ENCODE assay signal across 8 cellular contexts in the genomic region with DNA sequence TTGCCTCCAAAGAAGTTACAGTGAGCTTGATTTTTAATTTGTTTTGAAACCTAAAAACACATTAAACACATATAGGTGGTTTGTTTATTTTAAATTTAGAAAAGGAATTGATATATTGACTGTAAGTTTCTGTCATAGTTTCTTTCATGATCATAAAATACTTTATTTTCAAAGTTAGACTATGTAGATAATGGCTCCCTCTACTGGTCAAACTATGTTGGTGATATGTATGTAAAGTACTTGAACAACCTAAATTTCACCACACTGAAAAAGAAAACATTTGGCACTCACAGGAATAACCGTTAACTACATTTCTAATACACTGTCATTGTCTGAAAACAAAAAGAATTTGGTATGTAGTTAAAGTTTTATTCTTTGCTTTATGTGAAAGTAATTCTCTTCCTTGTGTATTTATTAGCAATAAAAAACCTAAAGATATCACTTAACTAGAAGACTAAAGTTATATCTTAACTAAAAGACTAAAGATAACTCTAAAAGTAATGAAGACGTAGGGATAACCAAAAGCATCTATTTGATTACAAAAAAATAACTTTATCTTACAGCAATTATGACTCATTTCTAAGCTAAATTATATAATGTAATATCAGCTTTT.
DNase-seq lines count a peak whose midpoint lies in the region; ATAC-seq and TF ChIP-seq lines count a peak whose summit lies in the region.

No MANE protein-coding gene starts in this region.

- DNase-seq in GM13976 (ENCODE audit: low spot score) (peak; percentile 20), HT1080 (ENCODE audit: low read depth) (peak; percentile 23), Peyer's patch (no peak), esophagus muscularis mucosa (ENCODE audit: extremely low spot score) (no peak), retina (peak; percentile 12), cerebellar nuclear complex (lab: John Stamatoyannopoulos, UW) (no peak)

- H3K36me3 ChIP-seq in Peyer's patch (no peaks in the 10 kb centered on the region), esophagus muscularis mucosa (no peaks in the 10 kb centered on the region)

- intact Hi-C loops in esophagus muscularis mucosa (cut with DNase I) = no loop called here

- H3K4me3 ChIP-seq in Peyer's patch = no peak overlapping the region
- H3K4me3 ChIP-seq in esophagus muscularis mucosa = no peak overlapping the region

- H3K9me3 ChIP-seq in Peyer's patch (no peaks in the 10 kb centered on the region), esophagus muscularis mucosa (no peaks in the 10 kb centered on the region)

- TF ChIP-seq CTCF in 22Rv1 (IDR thresholded peaks at IDR 0.05) = peak; percentile 81
- TF ChIP-seq CTCF in GM13976 (IDR thresholded peaks at IDR 0.05; ENCODE audit: borderline replicate concordance, control extremely low read depth, extremely low read depth, insufficient read depth, missing control alignments) = peak; percentile 43
- TF ChIP-seq CTCF in Peyer's patch (IDR thresholded peaks at IDR 0.05) = peak in 4 of 6 experiments; percentile 37 to 45 (median 40)
- TF ChIP-seq CTCF in esophagus muscularis mucosa (IDR thresholded peaks at IDR 0.05) = peak; percentile 13 to 53 (median 47)

- H3K27ac ChIP-seq in 22Rv1 (no peak overlapping the region), Peyer's patch (no peak overlapping the region), esophagus muscularis mucosa (replicated peaks in 1 of 4) (no peak overlapping the region)

- in situ Hi-C loops in GM13976 (cut with MboI; ENCODE audit: low sequenced_read_pairs, unreplicated experiment) = no loop called here

- H3K27me3 ChIP-seq in Peyer's patch (no peaks in the 10 kb centered on the region), esophagus muscularis mucosa (no peaks in the 10 kb centered on the region)

- H3K4me1 ChIP-seq in Peyer's patch (no peaks in the 10 kb centered on the region), esophagus muscularis mucosa (no peaks in the 10 kb centered on the region)

- TF ChIP-seq POLR2A in Peyer's patch (IDR thresholded peaks at IDR 0.05) (no peak), esophagus muscularis mucosa (IDR thresholded peaks at IDR 0.05; ENCODE audit: low read depth) (no peak)

- ATAC-seq in GM19467 (IDR thresholded peaks at IDR 0.05; ENCODE audit: unreplicated experiment) = no peak

- 27% methylated on average over 2 of the region's 2 CpGs for WGBS in esophagus muscularis mucosa

- no peak for TF ChIP-seq EP300 in esophagus muscularis mucosa (IDR thresholded peaks at IDR 0.05)

Comparison
In these comparisons a context has a peak if more than half of its experiments do, and no peak if none do; other contexts are left out.
1. DNase-seq: peak in GM13976 (single experiment), HT1080 (single experiment) and retina (single experiment); none in Peyer's patch (0 of 3), esophagus muscularis mucosa (single experiment) and cerebellar nuclear complex (0 of 2).
2. Peak in every context shown above with its lines, with median percentiles within 50 percentile points of each other: CTCF ChIP-seq.